Comparison of ENCODE assay signal across 14 cellular contexts in genomic region chr19:2232286-2233151, GRCh38. TPM values are rescaled to one million over a fixed set of nuclear protein-coding genes. Genes with fewer than 3 reads are reported as not detected.
DNase-seq lines count a peak whose midpoint lies in the region; ATAC-seq and TF ChIP-seq lines count a peak whose summit lies in the region.
"Had no signal": no experiment of that assay in that cellular context is flagged by ENCODE, and none has a peak within 500 bp of the region (broad histone marks: within the 10 kb centered on the region; RNA-seq: fewer than 3 reads in every experiment).

No MANE protein-coding gene starts in this region.

- no peaks in the 10 kb centered on the region for H3K27me3 Mint-ChIP-seq in activated naive CD4-positive, alpha-beta T cell treated with anti-CD3 and anti-CD28 coated beads for 36 hours (ENCODE audit: low read depth)
- H3K27me3 Mint-ChIP-seq in central memory CD8-positive, alpha-beta T cell = no peaks in the 10 kb centered on the region
- peaks cover 5% of the 10 kb centered on the region for H3K27me3 Mint-ChIP-seq in type B pancreatic cell
- H3K27me3 Mint-ChIP-seq: naive B cell had no signal

- no peak for DNase-seq in activated naive CD4-positive, alpha-beta T cell treated with anti-CD3 and anti-CD28 coated beads, Interleukin-2, amount 50 U/mL, for 72 hours (ENCODE audit: low spot score in 2 of 2)
- no peak for DNase-seq in activated naive CD4-positive, alpha-beta T cell treated with anti-CD3 and anti-CD28 coated beads for 36 hours
- no peak for DNase-seq in central memory CD8-positive, alpha-beta T cell (ENCODE audit: low spot score in 2 of 2)
- DNase-seq in type B pancreatic cell (ENCODE audit: extremely low spot score, unreplicated experiment) (no peak), hepatic stellate cell (ENCODE audit: low spot score) (no peak), GOT3 (lab: John Stamatoyannopoulos, UW) (no peak), dermis blood vessel endothelial cell (no peak)
- DNase-seq: activated CD4-positive, CD25-positive, alpha-beta regulatory T cell treated with anti-CD3 and anti-CD28 coated beads, Interleukin-2, amount 50 U/mL, for 72 hours; body of pancreas; effector CD4-positive, alpha-beta T cell; naive B cell had no signal

- peaks cover 25% of the 10 kb centered on the region for H3K4me1 Mint-ChIP-seq in activated naive CD4-positive, alpha-beta T cell treated with anti-CD3 and anti-CD28 coated beads for 36 hours (ENCODE audit: low read depth)
- peaks cover 28% of the 10 kb centered on the region for H3K4me1 Mint-ChIP-seq in central memory CD8-positive, alpha-beta T cell
- H3K4me1 Mint-ChIP-seq in type B pancreatic cell (ENCODE audit: unreplicated experiment) = peaks cover 10% of the 10 kb centered on the region

- intact Hi-C loops in activated naive CD4-positive, alpha-beta T cell treated with anti-CD3 and anti-CD28 coated beads for 36 hours (cut with micrococcal nuclease) = loop anchor here (10.0 kb wide), 1 partner anchor 218 kb away; the partner anchor contains the start of gene BTBD2

- CTCF ChIA-PET in activated naive CD4-positive, alpha-beta T cell treated with anti-CD3 and anti-CD28 coated beads for 36 hours (lab: Charles Lee) = no interaction called here

- no peak for ATAC-seq in activated naive CD4-positive, alpha-beta T cell treated with anti-CD3 and anti-CD28 coated beads, Interleukin-2, amount 50 U/mL, for 72 hours
- ATAC-seq in central memory CD8-positive, alpha-beta T cell (replicated peaks; ENCODE audit: extremely low read depth, poor library complexity, severe bottlenecking) = no peak
- ATAC-seq: body of pancreas had no signal

- peaks cover 12 to 17% of the 10 kb centered on the region in 2 donors for H3K36me3 Mint-ChIP-seq in activated naive CD4-positive, alpha-beta T cell treated with anti-CD3 and anti-CD28 coated beads, Interleukin-2, amount 50 U/mL, for 72 hours
- peaks cover 16% of the 10 kb centered on the region for H3K36me3 Mint-ChIP-seq in activated naive CD4-positive, alpha-beta T cell treated with anti-CD3 and anti-CD28 coated beads for 36 hours (ENCODE audit: low read depth)
- peaks cover 33% of the 10 kb centered on the region for H3K36me3 Mint-ChIP-seq in central memory CD8-positive, alpha-beta T cell (ENCODE audit: insufficient read depth)
- peaks cover 11% of the 10 kb centered on the region for H3K36me3 Mint-ChIP-seq in type B pancreatic cell
- H3K36me3 Mint-ChIP-seq: naive B cell had no signal

- H3K4me3 Mint-ChIP-seq in activated naive CD4-positive, alpha-beta T cell treated with anti-CD3 and anti-CD28 coated beads for 36 hours = no peak overlapping the region
- H3K4me3 Mint-ChIP-seq in central memory CD8-positive, alpha-beta T cell = no peak overlapping the region
- peak overlapping the region; percentile 31 for H3K4me3 Mint-ChIP-seq in type B pancreatic cell

- TF ChIP-seq CTCF in type B pancreatic cell (conservative IDR thresholded peaks at IDR 0.05) = no peak

- H3K27ac Mint-ChIP-seq in activated naive CD4-positive, alpha-beta T cell treated with anti-CD3 and anti-CD28 coated beads, Interleukin-2, amount 50 U/mL, for 72 hours = peak overlapping the region; percentile 33 to 92
- H3K27ac Mint-ChIP-seq in activated naive CD4-positive, alpha-beta T cell treated with anti-CD3 and anti-CD28 coated beads for 36 hours = no peak overlapping the region
- H3K27ac Mint-ChIP-seq in central memory CD8-positive, alpha-beta T cell (ENCODE audit: low read depth) = peak overlapping the region; percentile 71
- peak overlapping the region; percentile 36 for H3K27ac Mint-ChIP-seq in type B pancreatic cell

- H3K9me3 Mint-ChIP-seq in activated naive CD4-positive, alpha-beta T cell treated with anti-CD3 and anti-CD28 coated beads, Interleukin-2, amount 50 U/mL, for 72 hours = no peaks in the 10 kb centered on the region
- no peaks in the 10 kb centered on the region for H3K9me3 Mint-ChIP-seq in activated naive CD4-positive, alpha-beta T cell treated with anti-CD3 and anti-CD28 coated beads for 36 hours
- no peaks in the 10 kb centered on the region for H3K9me3 Mint-ChIP-seq in central memory CD8-positive, alpha-beta T cell
- no peaks in the 10 kb centered on the region for H3K9me3 Mint-ChIP-seq in type B pancreatic cell

TF ChIP-seq in PFSK-1, 5 proteins besides CTCF, POLR2A, EP300 and RAD21:
- peak; percentile 47 for TF ChIP-seq POLR2AphosphoS5 (IDR thresholded peaks at IDR 0.05; ENCODE audit: low read depth, low read length)
- TF ChIP-seq, protein P1, sequence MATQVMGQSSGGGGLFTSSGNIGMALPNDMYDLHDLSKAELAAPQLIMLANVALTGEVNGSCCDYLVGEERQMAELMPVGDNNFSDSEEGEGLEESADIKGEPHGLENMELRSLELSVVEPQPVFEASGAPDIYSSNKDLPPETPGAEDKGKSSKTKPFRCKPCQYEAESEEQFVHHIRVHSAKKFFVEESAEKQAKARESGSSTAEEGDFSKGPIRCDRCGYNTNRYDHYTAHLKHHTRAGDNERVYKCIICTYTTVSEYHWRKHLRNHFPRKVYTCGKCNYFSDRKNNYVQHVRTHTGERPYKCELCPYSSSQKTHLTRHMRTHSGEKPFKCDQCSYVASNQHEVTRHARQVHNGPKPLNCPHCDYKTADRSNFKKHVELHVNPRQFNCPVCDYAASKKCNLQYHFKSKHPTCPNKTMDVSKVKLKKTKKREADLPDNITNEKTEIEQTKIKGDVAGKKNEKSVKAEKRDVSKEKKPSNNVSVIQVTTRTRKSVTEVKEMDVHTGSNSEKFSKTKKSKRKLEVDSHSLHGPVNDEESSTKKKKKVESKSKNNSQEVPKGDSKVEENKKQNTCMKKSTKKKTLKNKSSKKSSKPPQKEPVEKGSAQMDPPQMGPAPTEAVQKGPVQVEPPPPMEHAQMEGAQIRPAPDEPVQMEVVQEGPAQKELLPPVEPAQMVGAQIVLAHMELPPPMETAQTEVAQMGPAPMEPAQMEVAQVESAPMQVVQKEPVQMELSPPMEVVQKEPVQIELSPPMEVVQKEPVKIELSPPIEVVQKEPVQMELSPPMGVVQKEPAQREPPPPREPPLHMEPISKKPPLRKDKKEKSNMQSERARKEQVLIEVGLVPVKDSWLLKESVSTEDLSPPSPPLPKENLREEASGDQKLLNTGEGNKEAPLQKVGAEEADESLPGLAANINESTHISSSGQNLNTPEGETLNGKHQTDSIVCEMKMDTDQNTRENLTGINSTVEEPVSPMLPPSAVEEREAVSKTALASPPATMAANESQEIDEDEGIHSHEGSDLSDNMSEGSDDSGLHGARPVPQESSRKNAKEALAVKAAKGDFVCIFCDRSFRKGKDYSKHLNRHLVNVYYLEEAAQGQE (IDR thresholded peaks at IDR 0.05; ENCODE audit: insufficient read depth in 1 of 2, low read depth in 2 of 2, low read length in 2 of 2) = no peak

RNA-seq across cellular contexts. Expression of gene PLEKHJ1, which starts 3.6 kb away (rescaled TPM):
- 10 to 100 TPM; 41.9 to 69.9 TPM for total RNA-seq in activated naive CD4-positive, alpha-beta T cell treated with anti-CD3 and anti-CD28 coated beads, Interleukin-2, amount 50 U/mL, for 72 hours
- 10 to 100 TPM; 56.9 to 60.6 TPM for total RNA-seq in activated naive CD4-positive, alpha-beta T cell treated with anti-CD3 and anti-CD28 coated beads for 36 hours
- 111 TPM for polyA plus RNA-seq in PFSK-1 (2012; ENCODE audit: insufficient read length, low read depth)
- total RNA-seq in type B pancreatic cell (ENCODE audit: low replicate concordance) (107 and 131 TPM in 2 replicates), dermis blood vessel endothelial cell (64.0 and 84.9 TPM in 2 replicates)

RNA-seq across cellular contexts. Expression of gene SF3A2, which starts 4.1 kb away (rescaled TPM):
- total RNA-seq in activated naive CD4-positive, alpha-beta T cell treated with anti-CD3 and anti-CD28 coated beads, Interleukin-2, amount 50 U/mL, for 72 hours = 100 to 1,000 TPM; 145 to 154 TPM
- total RNA-seq in activated naive CD4-positive, alpha-beta T cell treated with anti-CD3 and anti-CD28 coated beads for 36 hours = 100 to 1,000 TPM; 154 to 158 TPM
- 195 TPM for polyA plus RNA-seq in PFSK-1 (2012; ENCODE audit: insufficient read length, low read depth)
- total RNA-seq in type B pancreatic cell (ENCODE audit: low replicate concordance) = 95.5 and 129 TPM in 2 replicates
- 43.4 and 93.6 TPM in 2 replicates for total RNA-seq in dermis blood vessel endothelial cell

RNA-seq across cellular contexts. Expression of gene AMH, which starts 16.6 kb away (rescaled TPM):
- 1 to 10 TPM; 1.9 to 2.9 TPM for total RNA-seq in activated naive CD4-positive, alpha-beta T cell treated with anti-CD3 and anti-CD28 coated beads, Interleukin-2, amount 50 U/mL, for 72 hours
- total RNA-seq in activated naive CD4-positive, alpha-beta T cell treated with anti-CD3 and anti-CD28 coated beads for 36 hours = 1 to 10 TPM; 2.6 to 4.0 TPM
- polyA plus RNA-seq in PFSK-1 (2012; ENCODE audit: insufficient read length, low read depth) = 47.2 TPM
- 13.8 and 49.5 TPM in 2 replicates for total RNA-seq in type B pancreatic cell (ENCODE audit: low replicate concordance)
- total RNA-seq in dermis blood vessel endothelial cell = 1.3 and 1.5 TPM in 2 replicates

RNA-seq across cellular contexts. Expression of gene JSRP1, which starts 23.7 kb away (rescaled TPM):
- under 1 TPM; 0.39 to 0.56 TPM for total RNA-seq in activated naive CD4-positive, alpha-beta T cell treated with anti-CD3 and anti-CD28 coated beads, Interleukin-2, amount 50 U/mL, for 72 hours
- total RNA-seq in activated naive CD4-positive, alpha-beta T cell treated with anti-CD3 and anti-CD28 coated beads for 36 hours = under 1 TPM; 0.55 to 0.81 TPM
- polyA plus RNA-seq in PFSK-1 (2012; ENCODE audit: insufficient read length, low read depth) = not detected
- total RNA-seq in type B pancreatic cell (ENCODE audit: low replicate concordance) (0.72 TPM in 1 of 2 replicates, not detected in the other), dermis blood vessel endothelial cell (0.17 TPM in 1 of 2 replicates, not detected in the other)
- total RNA-seq: body of pancreas; lower leg skin; T-helper 1 cell treated with Interleukin-12 subunit alpha and Interleukin-12 subunit beta and Interleukin-4 antibody, amounts not matched to agents 30 ng/mL and 1 ng/mL, for 36 hours had no signal

RNA-seq across cellular contexts. Expression of gene PEAK3, which starts 49.5 kb away (rescaled TPM):
- not detected for total RNA-seq in activated naive CD4-positive, alpha-beta T cell treated with anti-CD3 and anti-CD28 coated beads, Interleukin-2, amount 50 U/mL, for 72 hours
- not detected for total RNA-seq in activated naive CD4-positive, alpha-beta T cell treated with anti-CD3 and anti-CD28 coated beads for 36 hours
- polyA plus RNA-seq in PFSK-1 (2012; ENCODE audit: insufficient read length, low read depth) = 0.46 TPM
- total RNA-seq in type B pancreatic cell (ENCODE audit: low replicate concordance) (0.10 TPM in 1 of 2 replicates, not detected in the other), dermis blood vessel endothelial cell (0.17 and 0.19 TPM in 2 replicates)
